In genomic region chr10:89879121-89879520, GRCh38 we compare ENCODE assay signal across 15 cellular contexts.
DNase-seq lines count a peak whose midpoint lies in the region; ATAC-seq and TF ChIP-seq lines count a peak whose summit lies in the region.
"Had no signal": no experiment of that assay in that cellular context is flagged by ENCODE, and none has a peak within 500 bp of the region (broad histone marks: within the 10 kb centered on the region; RNA-seq: fewer than 3 reads in every experiment).

No MANE protein-coding gene starts in this region.

- no peak overlapping the region for H3K27ac ChIP-seq in BLaER1
- H3K27ac ChIP-seq in brain microvascular endothelial cell = no peak overlapping the region

- H3K27me3 ChIP-seq in BLaER1 (no peaks in the 10 kb centered on the region), brain microvascular endothelial cell (replicated peaks) (no peaks in the 10 kb centered on the region)
- H3K27me3 ChIP-seq: BE2C had no signal

- DNase-seq in NCI-H226 = peak; percentile 16
- peak; percentile 12 for DNase-seq in astrocyte of the hippocampus (ENCODE audit: low read depth, low spot score)
- peak; percentile 22 for DNase-seq in renal cortical epithelial cell (ENCODE audit: low read depth)
- no peak for DNase-seq in brain microvascular endothelial cell
- DNase-seq in stimulated activated naive CD4-positive, alpha-beta T cell (lab: John Stamatoyannopoulos, UW) = no peak
- DNase-seq: BE2C; CD8-positive, alpha-beta T cell; COR-L47; DMS153; DMS79 treated with DMSO at 0.1 percent for 48 hours; GDM1 had no signal

- H3K9me3 ChIP-seq in BLaER1 = peaks cover 56% of the 10 kb centered on the region
- H3K9me3 ChIP-seq: BE2C had no signal

- peaks cover 12% of the 10 kb centered on the region for H3K4me1 ChIP-seq in BLaER1
- H3K4me1 ChIP-seq: BE2C, HAP-1 had no signal

- in situ Hi-C loops in brain microvascular endothelial cell (cut with HindIII; ENCODE audit: low pct_ligation_motif_present, low sequenced_read_pairs) = no loop called here

- no peak overlapping the region for H3K9ac ChIP-seq in BLaER1

- no peak overlapping the region for H3K4me3 ChIP-seq in BLaER1
- H3K4me3 ChIP-seq in brain microvascular endothelial cell (ENCODE audit: low read depth, low read length) = no peak overlapping the region
- H3K4me3 ChIP-seq: HAP-1 had no signal

- no peaks in the 10 kb centered on the region; the same call in 1 of the 2 replicates for H3K36me3 ChIP-seq in BLaER1
- H3K36me3 ChIP-seq in brain microvascular endothelial cell (replicated peaks) = no peaks in the 10 kb centered on the region
- H3K36me3 ChIP-seq: BE2C, HAP-1 had no signal

- ATAC-seq in HG02981 (IDR thresholded peaks at IDR 0.05; ENCODE audit: unreplicated experiment) = no peak
- ATAC-seq: CD8-positive, alpha-beta T cell; HepG2 had no signal

- peak overlapping the region; percentile 17; the same call in 1 of the 2 replicates for H3K4me2 ChIP-seq in BLaER1

- TF ChIP-seq CTCF in brain microvascular endothelial cell (IDR thresholded peaks at IDR 0.05; ENCODE audit: low read depth, low read length, missing control alignments) = no peak

- no peaks in the 10 kb centered on the region for H4K20me1 ChIP-seq in BLaER1

Comparison
In these comparisons a context has a peak if more than half of its experiments do, and no peak if none do; other contexts are left out.
1. DNase-seq: peak in NCI-H226 (single experiment), astrocyte of the hippocampus (single experiment) and renal cortical epithelial cell (single experiment); none in brain microvascular endothelial cell (single experiment) and stimulated activated naive CD4-positive, alpha-beta T cell (0 of 6).